ENCODE assay signal across 25 cellular contexts in the genomic region with DNA sequence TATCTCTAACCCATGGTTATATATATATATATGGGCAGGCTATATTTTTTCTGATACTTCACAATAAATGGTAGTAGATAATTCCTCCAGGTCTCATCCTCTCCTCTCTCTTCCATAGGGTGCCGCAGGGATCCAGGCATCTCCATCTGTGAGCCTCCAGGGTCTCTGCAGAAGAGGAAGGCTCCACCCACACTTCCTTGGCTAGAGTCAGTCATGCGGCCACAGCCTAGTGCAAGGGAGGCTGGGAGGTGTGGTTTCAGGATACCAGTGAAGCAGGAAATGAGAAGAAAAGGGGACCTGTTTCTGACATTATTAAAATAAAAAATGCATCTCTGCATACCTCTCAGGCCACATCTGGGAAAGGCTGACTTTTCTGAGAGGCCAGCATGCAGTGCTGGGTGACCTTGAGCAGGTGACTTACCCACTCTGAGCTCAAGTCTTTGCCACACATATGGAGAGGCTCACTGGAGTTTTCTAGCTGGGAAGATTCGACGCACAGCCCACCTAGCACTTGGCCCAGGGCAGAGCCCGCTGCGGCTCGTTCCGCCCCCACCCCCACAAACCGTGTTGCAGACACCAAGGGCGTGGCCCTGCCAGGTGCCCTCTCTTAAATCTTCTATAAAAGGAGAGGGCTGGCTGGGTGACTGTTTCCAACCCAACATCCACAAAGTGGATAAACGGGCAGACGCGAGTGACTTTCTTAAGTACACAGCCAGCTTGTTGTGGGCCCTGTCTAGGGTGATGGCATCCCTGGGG. TPM values are rescaled to one million over a fixed set of nuclear protein-coding genes. Genes with fewer than 3 reads are reported as not detected.
DNase-seq lines count a peak whose midpoint lies in the region; ATAC-seq and TF ChIP-seq lines count a peak whose summit lies in the region.
"Had no signal": no experiment of that assay in that cellular context is flagged by ENCODE, and none has a peak within 500 bp of the region (broad histone marks: within the 10 kb centered on the region; RNA-seq: fewer than 3 reads in every experiment).

No MANE protein-coding gene starts in this region.

- H3K4me1 Mint-ChIP-seq in WTC11 (peaks cover 16% of the 10 kb centered on the region), neural progenitor cell (peaks cover 14% of the 10 kb centered on the region)
- H3K4me1 Mint-ChIP-seq: CD8-positive, alpha-beta memory T cell had no signal

- peaks cover 29% of the 10 kb centered on the region for H3F3A ChIP-seq in neural progenitor cell (ENCODE audit: low read depth)

- no peak for TF ChIP-seq POLR2A in erythroblast (IDR thresholded peaks at IDR 0.05; ENCODE audit: low read length)

- DNase-seq in DMS 273 (lab: John Stamatoyannopoulos, UW; ENCODE audit: unreplicated experiment) (peak; percentile 32), DMS 273 treated with DMSO at 0.1 percent for 48 hours (lab: John Stamatoyannopoulos, UW) (no peak), Daoy (ENCODE audit: low read depth) (peak; percentile 63), WTC11 (ENCODE audit: low spot score) (no peak), neural progenitor cell (ENCODE audit: low spot score) (no peak), EL (no peak), erythroblast (lab: John Stamatoyannopoulos, UW) (no peak)
- DNase-seq: Calu3; CD8-positive, alpha-beta memory T cell; DMS53; H9; KG1; NCI-H1092; NCI-H1436; NCI-H187 treated with DMSO at 0.1 percent for 48 hours; NCI-H2107; NCI-H226; NCI-H510A treated with DMSO at 0.1 percent for 48 hours; NCI-H774; OCI-M1 had no signal

- no peak overlapping the region for H3K27ac ChIP-seq in neural progenitor cell
- H3K27ac ChIP-seq: 22Rv1, C4-2B, HL-60 had no signal

- H3K9me3 ChIP-seq in neural progenitor cell (ENCODE audit: low read depth), result no peaks in the 10 kb centered on the region

- ATAC-seq in WTC11, result no peak
- no peak for ATAC-seq in HG03565 (IDR thresholded peaks at IDR 0.05; ENCODE audit: unreplicated experiment)

- peaks cover 5% of the 10 kb centered on the region for H3K36me3 Mint-ChIP-seq in WTC11
- no peaks in the 10 kb centered on the region for H3K36me3 Mint-ChIP-seq in neural progenitor cell
- H3K36me3 Mint-ChIP-seq: CD8-positive, alpha-beta memory T cell had no signal

- no peaks in the 10 kb centered on the region for H3K79me2 ChIP-seq in neural progenitor cell (ENCODE audit: low read depth)

- no peaks in the 10 kb centered on the region for H3K36me3 ChIP-seq in neural progenitor cell

- POLR2A ChIA-PET in WTC11 (lab: Charles Lee), result no interaction called here

- peaks cover 17% of the 10 kb centered on the region for H3K4me1 ChIP-seq in neural progenitor cell

- H3K4me3 Mint-ChIP-seq in WTC11 (no peak overlapping the region), neural progenitor cell (peak overlapping the region; percentile 33)
- H3K4me3 Mint-ChIP-seq: CD8-positive, alpha-beta memory T cell; H9 had no signal

- TF ChIP-seq CTCF in WTC11 (IDR thresholded peaks at IDR 0.05), result no peak
- TF ChIP-seq CTCF in neural progenitor cell (IDR thresholded peaks at IDR 0.05), result no peak

- CTCF ChIA-PET in WTC11 (lab: Charles Lee), result no interaction called here

- no peak overlapping the region for H3K4me2 ChIP-seq in neural progenitor cell

- H3K4me3 ChIP-seq in neural progenitor cell, result no peak overlapping the region

- peaks cover 20% of the 10 kb centered on the region for H4K20me1 ChIP-seq in neural progenitor cell (ENCODE audit: low read depth)

- H3K9me3 Mint-ChIP-seq in WTC11, result peaks cover 20% of the 10 kb centered on the region
- peaks cover 11% of the 10 kb centered on the region for H3K9me3 Mint-ChIP-seq in neural progenitor cell

- no peak overlapping the region for H2AFZ ChIP-seq in neural progenitor cell (replicated peaks)

- H3K27ac Mint-ChIP-seq in WTC11, result no peak overlapping the region
- H3K27ac Mint-ChIP-seq in neural progenitor cell, result no peak overlapping the region

- H3K27me3 ChIP-seq in neural progenitor cell, result peaks cover 17% of the 10 kb centered on the region

- H3K9ac ChIP-seq in neural progenitor cell, result no peak overlapping the region

- no peaks in the 10 kb centered on the region; the same call in 1 of the 2 replicates for H3K27me3 Mint-ChIP-seq in WTC11 (ENCODE audit: low read depth)
- peaks cover 21% of the 10 kb centered on the region for H3K27me3 Mint-ChIP-seq in neural progenitor cell (ENCODE audit: insufficient read depth, low read depth)

TF ChIP-seq in WTC11, 78 proteins besides CTCF, POLR2A, EP300 and RAD21:
- no peak for TF ChIP-seq SMAD4 (CRISPR knock-in tag; IDR thresholded peaks at IDR 0.05)
- no peak for TF ChIP-seq AR (CRISPR knock-in tag; IDR thresholded peaks at IDR 0.05)
- peak; percentile 15; the same call in 1 of the 2 replicates for TF ChIP-seq FOXP1 (CRISPR knock-in tag; IDR thresholded peaks at IDR 0.05; ENCODE audit: borderline replicate concordance)
- TF ChIP-seq ZNF512 (CRISPR knock-in tag; IDR thresholded peaks at IDR 0.05; ENCODE audit: borderline replicate concordance), result no peak

RNA-seq across cellular contexts. Expression of gene OLFM1, which starts 47.9 kb away (rescaled TPM):
- 23.7 and 35.5 TPM in 2 replicates for total RNA-seq in Daoy (2014; rRNA removed; shearing (Covaris generic))
- total RNA-seq in WTC11 (2021), result 31.8 to 37.6 TPM (median 31.9 TPM) in 3 replicates
- total RNA-seq in neural progenitor cell (ENCODE audit: low replicate concordance), result 4.0 and 6.6 TPM in 2 replicates
- total RNA-seq: CD8-positive, alpha-beta memory T cell; HT-29 had no signal

Comparison
In these comparisons a context has a peak if more than half of its experiments do, and no peak if none do; other contexts are left out.
1. DNase-seq: peak in DMS 273 (single experiment) and Daoy (single experiment); none in DMS 273 treated with DMSO at 0.1 percent for 48 hours (single experiment), WTC11 (single experiment), neural progenitor cell (single experiment), EL (single experiment) and erythroblast (0 of 2).